In genomic region chr2:38590053-38590452, GRCh38 we compare ENCODE assay signal across 12 cellular contexts. TPM values are rescaled to one million over a fixed set of nuclear protein-coding genes. Genes with fewer than 3 reads are reported as not detected.
A peak's percentile ranks its signal among the peaks of the same experiment; 100 is the strongest.
DNase-seq lines count a peak whose midpoint lies in the region; ATAC-seq and TF ChIP-seq lines count a peak whose summit lies in the region.
"Had no signal": no experiment of that assay in that cellular context is flagged by ENCODE, and none has a peak within 500 bp of the region (broad histone marks: within the 10 kb centered on the region; RNA-seq: fewer than 3 reads in every experiment).

No MANE protein-coding gene starts in this region.

- in situ Hi-C loops in GM23248 (cut with MboI) = no loop called here

- peak overlapping the region; percentile 62 for H3K27ac Mint-ChIP-seq in activated CD4-positive, alpha-beta memory T cell treated with anti-CD3 and anti-CD28 coated beads, Interleukin-2, amount 10 ng/mL, durations not matched to agents 7 days and 5 days
- H3K27ac Mint-ChIP-seq in immature natural killer cell = no peak overlapping the region

- H3F3A ChIP-seq in GM23248 (ENCODE audit: insufficient read depth) = peaks cover 29% of the 10 kb centered on the region

- H3K36me3 ChIP-seq in GM23248 (ENCODE audit: low read depth) (no peaks in the 10 kb centered on the region), muscle layer of duodenum (ENCODE audit: control insufficient read depth in 1 of 2, insufficient read depth in 2 of 2, low read length in 2 of 2) (peaks cover 0 to 15% of the 10 kb centered on the region in 2 donors)

- peaks cover 100% of the 10 kb centered on the region for H3K79me2 ChIP-seq in GM23248 (ENCODE audit: insufficient read depth)

- H3K4me3 Mint-ChIP-seq in activated CD4-positive, alpha-beta memory T cell treated with anti-CD3 and anti-CD28 coated beads, Interleukin-2, amount 10 ng/mL, durations not matched to agents 7 days and 5 days = peak overlapping the region; percentile 36
- H3K4me3 Mint-ChIP-seq in immature natural killer cell = no peak overlapping the region

- peaks cover 78% of the 10 kb centered on the region for H3K4me1 Mint-ChIP-seq in activated CD4-positive, alpha-beta memory T cell treated with anti-CD3 and anti-CD28 coated beads, Interleukin-2, amount 10 ng/mL, durations not matched to agents 7 days and 5 days
- H3K4me1 Mint-ChIP-seq in immature natural killer cell = no peaks in the 10 kb centered on the region

- no peak overlapping the region for H3K4me3 ChIP-seq in GM23248
- no peak overlapping the region for H3K4me3 ChIP-seq in muscle layer of duodenum (ENCODE audit: low read depth in 1 of 2, low read length in 2 of 2)

- ATAC-seq in HG03469 (IDR thresholded peaks at IDR 0.05; ENCODE audit: unreplicated experiment) = no peak
- ATAC-seq: left colon had no signal

- no peak overlapping the region for H3K9ac ChIP-seq in GM23248
- H3K9ac ChIP-seq: parathyroid adenoma had no signal

- DNase-seq in GM23248 (peak; percentile 19), NCI-H748 (lab: John Stamatoyannopoulos, UW; ENCODE audit: unreplicated experiment) (no peak), NCI-H2081 treated with DMSO at 0.1 percent for 48 hours (lab: John Stamatoyannopoulos, UW) (no peak), immature natural killer cell (no peak)
- no peak for DNase-seq in activated CD4-positive, alpha-beta memory T cell treated with anti-CD3 and anti-CD28 coated beads, Interleukin-2, amount 10 ng/mL, durations not matched to agents 7 days and 5 days
- DNase-seq: activated CD4-positive, alpha-beta T cell treated with anti-CD3 and anti-CD28 coated beads, Interleukin-2, amount 50 U/mL, for 1 hour; left colon; NCI-H2029 had no signal

- no peaks in the 10 kb centered on the region for H3K27me3 Mint-ChIP-seq in activated CD4-positive, alpha-beta memory T cell treated with anti-CD3 and anti-CD28 coated beads, Interleukin-2, amount 10 ng/mL, durations not matched to agents 7 days and 5 days
- peaks cover 0 to 2% (median 0%) of the 10 kb centered on the region in 3 donors for H3K27me3 Mint-ChIP-seq in immature natural killer cell (ENCODE audit: low read depth in 3 of 3)

- WGBS in GM23248 (ENCODE audit: low coverage in 1 of 2, low lambda C conversion rate in 2 of 2, missing lambda C conversion rate in 2 of 2), 2 experiments = 94 to 97% methylated on average over 3 of the region's 3 CpGs

- no peak overlapping the region for H3K4me2 ChIP-seq in GM23248 (ENCODE audit: unreplicated experiment)

- POLR2A ChIA-PET in activated CD4-positive, alpha-beta memory T cell treated with anti-CD3 and anti-CD28 coated beads, Interleukin-2, amount 10 ng/mL, durations not matched to agents 7 days and 5 days (lab: Charles Lee) = interaction anchor here (1.1 to 26.4 kb wide), 5 partner anchors 8 to 161 kb away, joined by 3 to 646 read pairs (median 12); partner anchors contain the start of genes GALM, HNRNPLL and SRSF7

- peaks cover 72% of the 10 kb centered on the region for H3K36me3 Mint-ChIP-seq in activated CD4-positive, alpha-beta memory T cell treated with anti-CD3 and anti-CD28 coated beads, Interleukin-2, amount 10 ng/mL, durations not matched to agents 7 days and 5 days (ENCODE audit: low read depth)
- H3K36me3 Mint-ChIP-seq in immature natural killer cell = peaks cover 0 to 4% (median 4%) of the 10 kb centered on the region in 3 donors

- CTCF ChIA-PET in activated CD4-positive, alpha-beta memory T cell treated with anti-CD3 and anti-CD28 coated beads, Interleukin-2, amount 10 ng/mL, durations not matched to agents 7 days and 5 days (lab: Charles Lee) = interaction anchor here (1.0 to 2.3 kb wide), 6 partner anchors 8 to 92 kb away, joined by 3 to 22 read pairs (median 8); partner anchors contain the start of gene HNRNPLL

- H3K4me1 ChIP-seq in GM23248 (ENCODE audit: insufficient read depth) (peaks cover 37% of the 10 kb centered on the region), muscle layer of duodenum (ENCODE audit: control insufficient read depth in 1 of 2, insufficient read depth in 2 of 2, low read length in 2 of 2) (peaks cover 0 to 53% of the 10 kb centered on the region in 2 donors)
- H3K4me1 ChIP-seq: parathyroid adenoma had no signal

- H3K9me2 ChIP-seq in GM23248 (ENCODE audit: insufficient read depth) = no peaks in the 10 kb centered on the region

- no peak overlapping the region for H2AFZ ChIP-seq in GM23248
- H2AFZ ChIP-seq: parathyroid adenoma had no signal

- TF ChIP-seq CTCF in C4-2B (conservative IDR thresholded peaks at IDR 0.05) = peak; percentile 25

- no peaks in the 10 kb centered on the region for H3K9me3 Mint-ChIP-seq in activated CD4-positive, alpha-beta memory T cell treated with anti-CD3 and anti-CD28 coated beads, Interleukin-2, amount 10 ng/mL, durations not matched to agents 7 days and 5 days
- no peaks in the 10 kb centered on the region for H3K9me3 Mint-ChIP-seq in immature natural killer cell

- H3K27me3 ChIP-seq in GM23248 (replicated peaks; ENCODE audit: insufficient read depth) (no peaks in the 10 kb centered on the region), muscle layer of duodenum (ENCODE audit: low read depth, low read length) (no peaks in the 10 kb centered on the region)

- H3K27ac ChIP-seq in C4-2B (no peak overlapping the region), GM23248 (no peak overlapping the region), muscle layer of duodenum (ENCODE audit: low read length) (peak overlapping the region; percentile 14)
- H3K27ac ChIP-seq: parathyroid adenoma had no signal

- H3K9me3 ChIP-seq in GM23248 (ENCODE audit: low read depth) (no peaks in the 10 kb centered on the region), muscle layer of duodenum (ENCODE audit: control insufficient read depth in 1 of 2, low read length in 2 of 2) (no peaks in the 10 kb centered on the region)

- H4K20me1 ChIP-seq in GM23248 (ENCODE audit: insufficient read depth) = peaks cover 17% of the 10 kb centered on the region

RNA-seq across cellular contexts. Expression of gene HNRNPLL, which starts 12.7 kb away (rescaled TPM):
- total RNA-seq in GM23248 (2014; rRNA removed; shearing (Covaris generic)) = 34.9 and 42.6 TPM in 2 replicates
- polyA plus RNA-seq in GM23248 (2016; fragmentation: Nextera tagmentation; extraction: Ambion mirVana) = 31.3 and 32.6 TPM in 2 replicates
- total RNA-seq in activated CD4-positive, alpha-beta memory T cell treated with anti-CD3 and anti-CD28 coated beads, Interleukin-2, amount 10 ng/mL, durations not matched to agents 7 days and 5 days = 100 to 1,000 TPM; 104 to 119 TPM
- polyA plus RNA-seq in immature natural killer cell = 10 to 100 TPM in 2 of 3 donors, 1 to 10 TPM in 1; 7.4 to 13.9 (median 11.5) TPM
